Comparison of ENCODE assay signal across 17 cellular contexts in the genomic region with DNA sequence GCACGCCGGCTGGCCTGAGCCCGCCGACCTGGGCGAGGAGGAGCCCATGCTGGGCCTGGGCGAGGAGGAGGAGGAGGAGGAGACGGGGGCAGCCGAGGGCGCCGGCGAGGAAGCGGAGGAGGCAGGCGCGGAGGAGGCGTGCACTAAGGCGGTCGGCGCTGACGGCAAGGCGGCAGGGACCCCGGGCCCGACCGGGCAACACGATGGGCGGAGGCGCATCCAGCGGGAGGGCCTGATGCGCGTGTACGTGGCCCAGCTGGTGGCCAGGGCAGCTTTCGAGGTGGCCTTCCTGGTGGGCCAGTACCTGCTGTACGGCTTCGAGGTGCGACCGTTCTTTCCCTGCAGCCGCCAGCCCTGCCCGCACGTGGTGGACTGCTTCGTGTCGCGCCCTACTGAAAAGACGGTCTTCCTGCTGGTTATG. TPM values are rescaled to one million over a fixed set of nuclear protein-coding genes. Genes with fewer than 3 reads are reported as not detected.
DNase-seq lines count a peak whose midpoint lies in the region; ATAC-seq, FAIRE-seq and TF ChIP-seq lines count a peak whose summit lies in the region.
"Had no signal": no experiment of that assay in that cellular context is flagged by ENCODE, and none has a peak within 500 bp of the region (broad histone marks: within the 10 kb centered on the region; RNA-seq: fewer than 3 reads in every experiment).

No MANE protein-coding gene starts in this region.

- BruUV-seq in K562 (replicated peaks; lab: Mats Ljungman, UMichigan) = no TSS peak

- ATAC-seq in K562 = no peak
- ATAC-seq in stimulated activated memory B cell treated with anti-CD40 and anti-IgM and Interleukin-4, amounts not matched to agents 10 μg/mL and 1 μg/mL and 100 μg/mL, for 72 hours = peak; percentile 7
- no peak for ATAC-seq in HG03175 (IDR thresholded peaks at IDR 0.05; ENCODE audit: unreplicated experiment)
- no peak for ATAC-seq in GM18502 (IDR thresholded peaks at IDR 0.05; ENCODE audit: poor library complexity, unreplicated experiment)
- ATAC-seq in activated T-cell treated with anti-CD3 and anti-CD28 coated beads, Interleukin-2, amount 50 U/mL, for 72 hours (replicated peaks in 1 of 2) = no peak

- no peaks in the 10 kb centered on the region for H3K36me3 Mint-ChIP-seq in stimulated activated memory B cell treated with anti-CD40 and anti-IgM and Interleukin-4, amounts not matched to agents 10 μg/mL and 1 μg/mL and 100 μg/mL, for 72 hours
- no peaks in the 10 kb centered on the region for H3K36me3 Mint-ChIP-seq in activated T-cell treated with anti-CD3 and anti-CD28 coated beads, Interleukin-2, amount 50 U/mL, for 72 hours (ENCODE audit: insufficient read depth in 2 of 2)
- H3K36me3 Mint-ChIP-seq: CD4-positive, alpha-beta memory T cell had no signal

- TF ChIP-seq RAD21 in K562 (CRISPR knock-in tag; conservative IDR thresholded peaks at IDR 0.05 in 1 of 2, IDR thresholded peaks at IDR 0.05 in 1 of 2) = no peak

- no peaks in the 10 kb centered on the region for H3K79me2 ChIP-seq in K562 (ENCODE audit: control insufficient read depth, insufficient read depth, low read length)

- no peak for TF ChIP-seq CTCF in K562 (IDR thresholded peaks at IDR 0.05 in 2 of 3, conservative IDR thresholded peaks at IDR 0.05 in 1 of 3; ENCODE audit: insufficient read depth in 2 of 3, low read depth in 1 of 3, low read length in 3 of 3)

- H3K27me3 Mint-ChIP-seq in stimulated activated memory B cell treated with anti-CD40 and anti-IgM and Interleukin-4, amounts not matched to agents 10 μg/mL and 1 μg/mL and 100 μg/mL, for 72 hours = peaks cover 9% of the 10 kb centered on the region
- no peaks in the 10 kb centered on the region for H3K27me3 Mint-ChIP-seq in activated T-cell treated with anti-CD3 and anti-CD28 coated beads, Interleukin-2, amount 50 U/mL, for 72 hours (ENCODE audit: low read depth)
- H3K27me3 Mint-ChIP-seq: CD4-positive, alpha-beta memory T cell had no signal

- no peaks in the 10 kb centered on the region for H3K9me3 Mint-ChIP-seq in stimulated activated memory B cell treated with anti-CD40 and anti-IgM and Interleukin-4, amounts not matched to agents 10 μg/mL and 1 μg/mL and 100 μg/mL, for 72 hours
- no peaks in the 10 kb centered on the region for H3K9me3 Mint-ChIP-seq in activated T-cell treated with anti-CD3 and anti-CD28 coated beads, Interleukin-2, amount 50 U/mL, for 72 hours
- H3K9me3 Mint-ChIP-seq: CD4-positive, alpha-beta memory T cell; H9 had no signal

- H3K4me2 ChIP-seq in K562 (ENCODE audit: insufficient read depth, low read length) = no peak overlapping the region

- peaks cover 8% of the 10 kb centered on the region for H3K4me1 Mint-ChIP-seq in stimulated activated memory B cell treated with anti-CD40 and anti-IgM and Interleukin-4, amounts not matched to agents 10 μg/mL and 1 μg/mL and 100 μg/mL, for 72 hours
- peaks cover 22% of the 10 kb centered on the region for H3K4me1 Mint-ChIP-seq in activated T-cell treated with anti-CD3 and anti-CD28 coated beads, Interleukin-2, amount 50 U/mL, for 72 hours (ENCODE audit: low read depth)

- peaks cover 3% of the 10 kb centered on the region for H3K9me1 ChIP-seq in K562 (ENCODE audit: control insufficient read depth, insufficient read depth, low read length)

- no peak overlapping the region for H3K27ac Mint-ChIP-seq in stimulated activated memory B cell treated with anti-CD40 and anti-IgM and Interleukin-4, amounts not matched to agents 10 μg/mL and 1 μg/mL and 100 μg/mL, for 72 hours
- no peak overlapping the region for H3K27ac Mint-ChIP-seq in activated T-cell treated with anti-CD3 and anti-CD28 coated beads, Interleukin-2, amount 50 U/mL, for 72 hours
- H3K27ac Mint-ChIP-seq: CD4-positive, alpha-beta memory T cell; H9 had no signal

- DNase-seq in K562 (ENCODE audit: extremely low read depth in 1 of 4, low spot score in 3 of 4) = no peak
- peak; percentile 68 for DNase-seq in left kidney (ENCODE audit: low read depth, low spot score)
- no peak for DNase-seq in activated T-cell treated with anti-CD3 and anti-CD28 coated beads, Interleukin-2, amount 50 U/mL, for 72 hours
- DNase-seq: BE2C, DMS79, GDM1, H9, KG1, NCI-H1092, NCI-H226 had no signal

- H3K27ac ChIP-seq in HUES6 (ENCODE audit: low read depth, low read length) (no peak overlapping the region), K562 (ENCODE audit: extremely low read depth, low read depth, low read length) (no peak overlapping the region)
- H3K27ac ChIP-seq: SK-N-MC had no signal

- peaks cover 21% of the 10 kb centered on the region for H3K4me1 ChIP-seq in HUES6 (ENCODE audit: control insufficient read depth, insufficient read depth, low read length)
- peaks cover 0 to 56% of the 10 kb centered on the region in 2 experiments; a peak in 3 of 5 replicates for H3K4me1 ChIP-seq in K562 (replicated peaks in 1 of 2; ENCODE audit: control insufficient read depth in 2 of 2, insufficient read depth in 2 of 2, low read length in 2 of 2)

- WGBS in K562 (ENCODE audit: insufficient coverage, low coverage, missing lambda C conversion rate) = 98% methylated on average over 21 of the region's 42 CpGs

- no peaks in the 10 kb centered on the region for H3K9me3 ChIP-seq in HUES6 (ENCODE audit: control insufficient read depth, insufficient read depth, low read depth, low read length)
- no peaks in the 10 kb centered on the region for H3K9me3 ChIP-seq in K562 (replicated peaks; ENCODE audit: control insufficient read depth, insufficient read depth, low read depth, low read length)
- H3K9me3 ChIP-seq: BE2C had no signal

- H4K20me1 ChIP-seq in K562 (replicated peaks; ENCODE audit: control insufficient read depth, insufficient read depth, low read length) = no peaks in the 10 kb centered on the region; the same call in 1 of the 2 replicates

- H3K9ac ChIP-seq in HUES6 (ENCODE audit: low read length) (no peak overlapping the region), K562 (ENCODE audit: insufficient read depth in 1 of 2, low read depth in 2 of 2, low read length in 2 of 2) (no peak overlapping the region)

- TF ChIP-seq POLR2A in K562 (conservative IDR thresholded peaks at IDR 0.05) = no peak

- CTCF ChIA-PET in K562 (lab: Yijun Ruan, JAX; ENCODE audit: low intra/inter-chr PET ratio) = no interaction called here

- in situ Hi-C loops in K562 (cut with MboI) = no loop called here

- no peak for FAIRE-seq in K562 (lab: Jason Lieb, UNC)
- FAIRE-seq: HTR-8/SVneo had no signal

- peaks cover 10% of the 10 kb centered on the region; the same call in 1 of the 2 replicates for H3K27me3 ChIP-seq in HUES6 (ENCODE audit: control insufficient read depth, insufficient read depth, low read length)
- H3K27me3 ChIP-seq in K562 (ENCODE audit: control insufficient read depth in 2 of 2, insufficient read depth in 2 of 2, low read length in 2 of 2) = no peaks in the 10 kb centered on the region
- H3K27me3 ChIP-seq: BE2C had no signal

- H3K4me3 Mint-ChIP-seq in stimulated activated memory B cell treated with anti-CD40 and anti-IgM and Interleukin-4, amounts not matched to agents 10 μg/mL and 1 μg/mL and 100 μg/mL, for 72 hours = no peak overlapping the region
- H3K4me3 Mint-ChIP-seq in activated T-cell treated with anti-CD3 and anti-CD28 coated beads, Interleukin-2, amount 50 U/mL, for 72 hours = no peak overlapping the region
- H3K4me3 Mint-ChIP-seq: CD4-positive, alpha-beta memory T cell; H9 had no signal

- H3K36me3 ChIP-seq in HUES6 (ENCODE audit: control insufficient read depth, insufficient read depth, low read length) = no peaks in the 10 kb centered on the region
- H3K36me3 ChIP-seq in K562 (ENCODE audit: control insufficient read depth, insufficient read depth, low read length) = no peaks in the 10 kb centered on the region
- H3K36me3 ChIP-seq: BE2C had no signal

- H3K4me3 ChIP-seq in HUES6 (ENCODE audit: low read depth, low read length) (peak overlapping the region; percentile 13; the same call in 1 of the 2 replicates), K562 (no peak overlapping the region)
- H3K4me3 ChIP-seq: SK-N-MC had no signal

- TF ChIP-seq EP300 in K562 (IDR thresholded peaks at IDR 0.05; ENCODE audit: low read length) = no peak

- POLR2A ChIA-PET in K562 (lab: Yijun Ruan, JAX) = no interaction called here

- H2AFZ ChIP-seq in K562 (ENCODE audit: low read depth, low read length) = no peak overlapping the region

- intact Hi-C loops in K562 (cut with micrococcal nuclease) = no loop called here

RNA-seq across cellular contexts. Expression of a gene that starts 7.4 kb away (rescaled TPM):
- total RNA-seq in K562 (2011; cell fraction: chromatin; rRNA removed; ENCODE audit: low replicate concordance) = 6.2 and 10.7 TPM in 2 replicates
- 8.3 and 8.9 TPM in 2 replicates for total RNA-seq in K562 (2011; cell fraction: nucleolus; rRNA removed)
- total RNA-seq in K562 (2011; cell fraction: nucleoplasm; rRNA removed) = 6.8 and 8.3 TPM in 2 replicates
- total RNA-seq in K562 (2014; rRNA removed) (9.0 and 16.8 TPM in 2 replicates), K562 (2014; rRNA removed; fragmentation: Illumina TruSeq; extraction: Trizol) (1.8 and 1.9 TPM in 2 replicates), K562 (2015; rRNA removed; fragmentation: Illumina TruSeq; extraction: Trizol) (2.9 and 4.1 TPM in 2 replicates), K562 (2021) (14.1 and 15.5 TPM in 2 replicates)
- polyA plus RNA-seq in K562 (2011; rRNA removed) (2.7 and 5.6 TPM in 2 replicates), K562 (2014; fragmentation: Illumina TruSeq; extraction: Trizol) (1.9 and 5.9 TPM in 2 replicates), K562 (2014; fragmentation: Nextera tagmentation; extraction: Ambion mirVana) (1 to 10 TPM in 1 of 2 experiments, under 1 TPM in 1; 0.77 to 1.0 TPM), K562 (2014; rRNA removed) (6.9 and 9.0 TPM in 2 replicates)
- 4.2 and 11.4 TPM in 2 replicates for polyA plus RNA-seq in K562 (2011; cell fraction: cytosol; rRNA removed)
- 4.0 and 5.9 TPM in 2 replicates for polyA plus RNA-seq in K562 (2011; cell fraction: nucleus; rRNA removed)
- 4.8 and 6.7 TPM in 2 replicates for polyA plus RNA-seq in K562 (2012)
- 1.9 and 2.1 TPM in 2 replicates for polyA minus RNA-seq in K562 (2011; rRNA and poly(A)+ RNA removed)
- polyA minus RNA-seq in K562 (2011; cell fraction: cytosol; rRNA and poly(A)+ RNA removed) = 7.1 and 8.0 TPM in 2 replicates
- 3.4 and 3.7 TPM in 2 replicates for polyA minus RNA-seq in K562 (2011; cell fraction: nucleus; rRNA and poly(A)+ RNA removed)
- total RNA-seq in activated T-cell treated with anti-CD3 and anti-CD28 coated beads, Interleukin-2, amount 50 U/mL, for 72 hours = 1 to 10 TPM; 9.1 TPM

RNA-seq across cellular contexts. Expression of a gene that starts 8.4 kb away (rescaled TPM):
- total RNA-seq in K562 (2011; cell fraction: chromatin; rRNA removed; ENCODE audit: low replicate concordance) = 0.53 and 1.4 TPM in 2 replicates
- total RNA-seq in K562 (2011; cell fraction: nucleolus; rRNA removed) = 1.2 and 2.2 TPM in 2 replicates
- total RNA-seq in K562 (2011; cell fraction: nucleoplasm; rRNA removed) = 0.59 and 0.69 TPM in 2 replicates
- total RNA-seq in K562 (2014; rRNA removed) = 0.32 and 0.86 TPM in 2 replicates
- total RNA-seq in K562 (2014; rRNA removed; fragmentation: Illumina TruSeq; extraction: Trizol) = 0.11 and 0.16 TPM in 2 replicates
- total RNA-seq in K562 (2015; rRNA removed; fragmentation: Illumina TruSeq; extraction: Trizol) = 0.11 and 0.22 TPM in 2 replicates
- 0.62 and 0.69 TPM in 2 replicates for total RNA-seq in K562 (2021)
- polyA plus RNA-seq in K562 (2011; rRNA removed) = 0.08 and 0.20 TPM in 2 replicates
- 0.10 and 0.61 TPM in 2 replicates for polyA plus RNA-seq in K562 (2011; cell fraction: cytosol; rRNA removed)
- 0.29 and 1.1 TPM in 2 replicates for polyA plus RNA-seq in K562 (2011; cell fraction: nucleus; rRNA removed)
- 0.39 and 0.47 TPM in 2 replicates for polyA plus RNA-seq in K562 (2012)
- polyA plus RNA-seq in K562 (2014; fragmentation: Illumina TruSeq; extraction: Trizol) = 0.06 and 0.12 TPM in 2 replicates
- not detected for polyA plus RNA-seq in K562 (2014; fragmentation: Nextera tagmentation; extraction: Ambion mirVana)
- 0.03 and 0.36 TPM in 2 replicates for polyA plus RNA-seq in K562 (2014; rRNA removed)
- polyA minus RNA-seq in K562 (2011; rRNA and poly(A)+ RNA removed) = 0.09 and 0.18 TPM in 2 replicates
- 0.57 TPM in 1 of 2 replicates, not detected in the other for polyA minus RNA-seq in K562 (2011; cell fraction: cytosol; rRNA and poly(A)+ RNA removed)
- polyA minus RNA-seq in K562 (2011; cell fraction: nucleus; rRNA and poly(A)+ RNA removed) = 0.40 and 0.44 TPM in 2 replicates
- total RNA-seq in activated T-cell treated with anti-CD3 and anti-CD28 coated beads, Interleukin-2, amount 50 U/mL, for 72 hours = under 1 TPM; 0.77 to 0.93 TPM
- polyA plus RNA-seq: CD4-positive, alpha-beta memory T cell had no signal

RNA-seq across cellular contexts. Expression of a gene that starts 18.1 kb away (rescaled TPM):
- 206 and 587 TPM in 2 replicates for total RNA-seq in K562 (2011; cell fraction: chromatin; rRNA removed; ENCODE audit: low replicate concordance)
- total RNA-seq in K562 (2011; cell fraction: nucleolus; rRNA removed) = 479 and 565 TPM in 2 replicates
- total RNA-seq in K562 (2011; cell fraction: nucleoplasm; rRNA removed) = 351 and 369 TPM in 2 replicates
- total RNA-seq in K562 (2014; rRNA removed) (331 and 360 TPM in 2 replicates), K562 (2014; rRNA removed; fragmentation: Illumina TruSeq; extraction: Trizol) (31.6 and 42.7 TPM in 2 replicates), K562 (2015; rRNA removed; fragmentation: Illumina TruSeq; extraction: Trizol) (129 and 132 TPM in 2 replicates), K562 (2021) (228 and 233 TPM in 2 replicates)
- polyA plus RNA-seq in K562 (2011; rRNA removed) (192 and 244 TPM in 2 replicates), K562 (2014; fragmentation: Illumina TruSeq; extraction: Trizol) (44.3 and 143 TPM in 2 replicates), K562 (2014; fragmentation: Nextera tagmentation; extraction: Ambion mirVana) (10 to 100 TPM in 1 of 2 experiments, 1 to 10 TPM in 1; 7.0 to 18.1 TPM), K562 (2014; rRNA removed) (285 and 338 TPM in 2 replicates)
- 357 and 647 TPM in 2 replicates for polyA plus RNA-seq in K562 (2011; cell fraction: cytosol; rRNA removed)
- 690 and 902 TPM in 2 replicates for polyA plus RNA-seq in K562 (2011; cell fraction: nucleus; rRNA removed)
- polyA plus RNA-seq in K562 (2012) = 198 and 243 TPM in 2 replicates
- 38.4 and 72.5 TPM in 2 replicates for polyA minus RNA-seq in K562 (2011; rRNA and poly(A)+ RNA removed)
- 79.7 and 95.8 TPM in 2 replicates for polyA minus RNA-seq in K562 (2011; cell fraction: cytosol; rRNA and poly(A)+ RNA removed)
- 159 and 171 TPM in 2 replicates for polyA minus RNA-seq in K562 (2011; cell fraction: nucleus; rRNA and poly(A)+ RNA removed)
- total RNA-seq in activated T-cell treated with anti-CD3 and anti-CD28 coated beads, Interleukin-2, amount 50 U/mL, for 72 hours = 100 to 1,000 TPM; 130 to 148 TPM

RNA-seq across cellular contexts. Expression of a gene that starts 49.1 kb away (rescaled TPM):
- 49.1 and 124 TPM in 2 replicates for total RNA-seq in K562 (2011; cell fraction: chromatin; rRNA removed; ENCODE audit: low replicate concordance)
- 125 and 127 TPM in 2 replicates for total RNA-seq in K562 (2011; cell fraction: nucleolus; rRNA removed)
- total RNA-seq in K562 (2011; cell fraction: nucleoplasm; rRNA removed) = 91.0 and 99.2 TPM in 2 replicates
- total RNA-seq in K562 (2014; rRNA removed) = 228 and 230 TPM in 2 replicates
- total RNA-seq in K562 (2014; rRNA removed; fragmentation: Illumina TruSeq; extraction: Trizol) = 26.7 and 47.2 TPM in 2 replicates
- 83.8 and 90.1 TPM in 2 replicates for total RNA-seq in K562 (2015; rRNA removed; fragmentation: Illumina TruSeq; extraction: Trizol)
- 112 and 120 TPM in 2 replicates for total RNA-seq in K562 (2021)
- 65.9 and 115 TPM in 2 replicates for polyA plus RNA-seq in K562 (2011; rRNA removed)
- 142 and 334 TPM in 2 replicates for polyA plus RNA-seq in K562 (2011; cell fraction: cytosol; rRNA removed)
- 277 and 406 TPM in 2 replicates for polyA plus RNA-seq in K562 (2011; cell fraction: nucleus; rRNA removed)
- polyA plus RNA-seq in K562 (2012) = 90.3 and 111 TPM in 2 replicates
- 81.0 and 93.0 TPM in 2 replicates for polyA plus RNA-seq in K562 (2014; fragmentation: Illumina TruSeq; extraction: Trizol)
- polyA plus RNA-seq in K562 (2014; fragmentation: Nextera tagmentation; extraction: Ambion mirVana) = 10 to 100 TPM; 34.9 to 77.0 TPM
- 154 and 166 TPM in 2 replicates for polyA plus RNA-seq in K562 (2014; rRNA removed)
- 25.6 and 46.0 TPM in 2 replicates for polyA minus RNA-seq in K562 (2011; rRNA and poly(A)+ RNA removed)
- 61.9 and 66.6 TPM in 2 replicates for polyA minus RNA-seq in K562 (2011; cell fraction: cytosol; rRNA and poly(A)+ RNA removed)
- 48.2 and 76.1 TPM in 2 replicates for polyA minus RNA-seq in K562 (2011; cell fraction: nucleus; rRNA and poly(A)+ RNA removed)
- 10 to 100 TPM; 36.1 to 36.7 TPM for total RNA-seq in activated T-cell treated with anti-CD3 and anti-CD28 coated beads, Interleukin-2, amount 50 U/mL, for 72 hours

RNA-seq across cellular contexts. Expression of a gene that starts 49.7 kb away (rescaled TPM):
- total RNA-seq in K562 (2011; cell fraction: chromatin; rRNA removed; ENCODE audit: low replicate concordance) = 22.3 and 52.9 TPM in 2 replicates
- total RNA-seq in K562 (2011; cell fraction: nucleolus; rRNA removed) = 25.5 and 27.1 TPM in 2 replicates
- 20.5 and 20.6 TPM in 2 replicates for total RNA-seq in K562 (2011; cell fraction: nucleoplasm; rRNA removed)
- 11.8 and 12.0 TPM in 2 replicates for total RNA-seq in K562 (2014; rRNA removed)
- total RNA-seq in K562 (2014; rRNA removed; fragmentation: Illumina TruSeq; extraction: Trizol) = 0.83 and 1.7 TPM in 2 replicates
- 4.1 and 5.0 TPM in 2 replicates for total RNA-seq in K562 (2015; rRNA removed; fragmentation: Illumina TruSeq; extraction: Trizol)
- total RNA-seq in K562 (2021) = 17.4 and 19.7 TPM in 2 replicates
- polyA plus RNA-seq in K562 (2011; rRNA removed) = 3.4 and 5.6 TPM in 2 replicates
- polyA plus RNA-seq in K562 (2011; cell fraction: cytosol; rRNA removed) = 3.0 and 8.2 TPM in 2 replicates
- 22.5 and 42.0 TPM in 2 replicates for polyA plus RNA-seq in K562 (2011; cell fraction: nucleus; rRNA removed)
- 15.8 and 26.7 TPM in 2 replicates for polyA plus RNA-seq in K562 (2012)
- 3.6 and 6.9 TPM in 2 replicates for polyA plus RNA-seq in K562 (2014; fragmentation: Illumina TruSeq; extraction: Trizol)
- under 1 TPM; 0.18 to 0.29 TPM for polyA plus RNA-seq in K562 (2014; fragmentation: Nextera tagmentation; extraction: Ambion mirVana)
- 11.1 and 12.5 TPM in 2 replicates for polyA plus RNA-seq in K562 (2014; rRNA removed)
- polyA minus RNA-seq in K562 (2011; rRNA and poly(A)+ RNA removed) = 3.4 TPM in 2 replicates
- 8.2 and 10.9 TPM in 2 replicates for polyA minus RNA-seq in K562 (2011; cell fraction: cytosol; rRNA and poly(A)+ RNA removed)
- 7.0 and 7.1 TPM in 2 replicates for polyA minus RNA-seq in K562 (2011; cell fraction: nucleus; rRNA and poly(A)+ RNA removed)
- 10 to 100 TPM; 25.0 to 27.7 TPM for total RNA-seq in activated T-cell treated with anti-CD3 and anti-CD28 coated beads, Interleukin-2, amount 50 U/mL, for 72 hours
